Comparison of ENCODE assay signal across 13 cellular contexts in genomic region chr1:27635410-27636142, GRCh38. TPM values are rescaled to one million over a fixed set of nuclear protein-coding genes. Genes with fewer than 3 reads are reported as not detected.
A peak's percentile ranks its signal among the peaks of the same experiment; 100 is the strongest.
DNase-seq lines count a peak whose midpoint lies in the region; TF ChIP-seq lines count a peak whose summit lies in the region.
"Had no signal": no experiment of that assay in that cellular context is flagged by ENCODE, and none has a peak within 500 bp of the region (broad histone marks: within the 10 kb centered on the region; RNA-seq: fewer than 3 reads in every experiment).

No MANE protein-coding gene starts in this region.

- no peak for DNase-seq in T-helper 2 cell treated with Interferon-gamma antibody and Interleukin-4, amounts not matched to agents 5 μg/mL and 100 μg/mL, for 36 hours (ENCODE audit: low spot score)
- no peak for DNase-seq in T-helper 2 cell
- no peak for DNase-seq in esophagus squamous epithelium (lab: John Stamatoyannopoulos, UW)
- DNase-seq in spleen = peak; percentile 74
- DNase-seq in ureter (ENCODE audit: low spot score) = no peak
- DNase-seq in GF-D8 (lab: John Stamatoyannopoulos, UW) = no peak
- DNase-seq in 8988T = no peak
- DNase-seq: activated effector memory CD4-positive, alpha-beta T cell treated with Interleukin-2 at 50 U/mL for 16 hours; Calu3; NCI-H1694; NCI-H524 had no signal

- TF ChIP-seq POLR2A in esophagus squamous epithelium (IDR thresholded peaks at IDR 0.05) (no peak), spleen (IDR thresholded peaks at IDR 0.05) (no peak)

- no peaks in the 10 kb centered on the region for H3K9me3 Mint-ChIP-seq in T-helper 2 cell treated with Interferon-gamma antibody and Interleukin-4, amounts not matched to agents 5 μg/mL and 100 μg/mL, for 36 hours
- H3K9me3 Mint-ChIP-seq in IgD-negative memory B cell = no peaks in the 10 kb centered on the region

- peaks cover 47% of the 10 kb centered on the region for H3K4me1 Mint-ChIP-seq in T-helper 2 cell treated with Interferon-gamma antibody and Interleukin-4, amounts not matched to agents 5 μg/mL and 100 μg/mL, for 36 hours (ENCODE audit: low read depth)
- peaks cover 43 to 47% (median 44%) of the 10 kb centered on the region in 3 donors for H3K4me1 Mint-ChIP-seq in IgD-negative memory B cell

- 92 to 100% methylated on average over 6 to 9 of the region's 11 CpGs for WGBS in esophagus squamous epithelium, 2 donors
- WGBS in spleen, 5 donors = 80 to 83% (median 81%) methylated on average over 11 of the region's 11 CpGs

- H3K4me3 Mint-ChIP-seq in T-helper 2 cell treated with Interferon-gamma antibody and Interleukin-4, amounts not matched to agents 5 μg/mL and 100 μg/mL, for 36 hours = no peak overlapping the region
- peak overlapping the region; percentile 5 to 93 (median 68) for H3K4me3 Mint-ChIP-seq in IgD-negative memory B cell

- intact Hi-C loops in esophagus squamous epithelium (cut with DNase I) (no loop called here), spleen (cut with DNase I; ENCODE audit: low total_unique reads) (no loop called here)

- H3K27me3 ChIP-seq in esophagus squamous epithelium = peaks cover 0 to 18% (median 0%) of the 10 kb centered on the region in 4 donors
- no peaks in the 10 kb centered on the region for H3K27me3 ChIP-seq in spleen (replicated peaks in 1 of 7)

- H3K27ac Mint-ChIP-seq in T-helper 2 cell treated with Interferon-gamma antibody and Interleukin-4, amounts not matched to agents 5 μg/mL and 100 μg/mL, for 36 hours = peak overlapping the region; percentile 17
- H3K27ac Mint-ChIP-seq in IgD-negative memory B cell = peak overlapping the region; percentile 10 to 98 (median 70)

- TF ChIP-seq CTCF in esophagus squamous epithelium (IDR thresholded peaks at IDR 0.05) = no peak
- TF ChIP-seq CTCF in spleen (IDR thresholded peaks at IDR 0.05 in 8 of 11, conservative IDR thresholded peaks at IDR 0.05 in 3 of 11) = no peak

- H3K4me3 ChIP-seq in esophagus squamous epithelium (peak overlapping the region in 3 of 4 donors; percentile 45 to 66 (median 53)), spleen (peak overlapping the region in 5 of 8 donors; percentile 48 to 74 (median 50))

- H3K27me3 Mint-ChIP-seq in T-helper 2 cell treated with Interferon-gamma antibody and Interleukin-4, amounts not matched to agents 5 μg/mL and 100 μg/mL, for 36 hours (ENCODE audit: low read depth) = no peaks in the 10 kb centered on the region
- H3K27me3 Mint-ChIP-seq in IgD-negative memory B cell = no peaks in the 10 kb centered on the region

- no peaks in the 10 kb centered on the region for H3K36me3 Mint-ChIP-seq in T-helper 2 cell treated with Interferon-gamma antibody and Interleukin-4, amounts not matched to agents 5 μg/mL and 100 μg/mL, for 36 hours (ENCODE audit: low read depth)
- no peaks in the 10 kb centered on the region for H3K36me3 Mint-ChIP-seq in IgD-negative memory B cell

- H3K36me3 ChIP-seq in esophagus squamous epithelium (no peaks in the 10 kb centered on the region), spleen (no peaks in the 10 kb centered on the region)

- H3K4me1 ChIP-seq in esophagus squamous epithelium = peaks cover 28 to 56% (median 29%) of the 10 kb centered on the region in 3 donors
- H3K4me1 ChIP-seq in spleen = peaks cover 44 to 87% (median 69%) of the 10 kb centered on the region in 6 donors

- H3K9me3 ChIP-seq in esophagus squamous epithelium = no peaks in the 10 kb centered on the region
- H3K9me3 ChIP-seq in spleen = no peaks in the 10 kb centered on the region

- H3K27ac ChIP-seq in esophagus squamous epithelium (peak overlapping the region in 3 of 4 donors; percentile 69 to 83 (median 80)), spleen (peak overlapping the region; percentile 79 to 98 (median 93))

RNA-seq across cellular contexts. Expression of gene FGR, which starts 0.6 kb away (rescaled TPM):
- polyA plus RNA-seq in IgD-negative memory B cell (72.0 TPM), spleen (10 to 100 TPM; 44.7 to 94.2 (median 78.6) TPM)
- total RNA-seq in esophagus squamous epithelium (10 to 100 TPM in 2 of 4 donors, 1 to 10 TPM in 2; 1.2 to 12.4 (median 7.5) TPM), spleen (100 to 1,000 TPM in 6 of 7 donors, 10 to 100 TPM in 1; 90.5 to 249 (median 134) TPM), ureter (17.2 TPM)
- total RNA-seq: A172, Calu3 had no signal

RNA-seq across cellular contexts. Expression of gene AHDC1, which starts 31.6 kb away (rescaled TPM):
- polyA plus RNA-seq in IgD-negative memory B cell = 1.1 TPM
- total RNA-seq in esophagus squamous epithelium = 100 to 1,000 TPM in 1 of 4 donors, 10 to 100 TPM in 3; 22.2 to 112 (median 30.6) TPM
- total RNA-seq in spleen = 100 to 1,000 TPM in 1 of 7 donors, 10 to 100 TPM in 6; 35.1 to 104 (median 54.6) TPM
- polyA plus RNA-seq in spleen = 10 to 100 TPM in 1 of 3 donors, 1 to 10 TPM in 2; 3.2 to 24.2 (median 4.3) TPM
- total RNA-seq in ureter = 27.3 TPM

RNA-seq across cellular contexts. Expression of gene IFI6, which starts 36.4 kb away (rescaled TPM):
- polyA plus RNA-seq in IgD-negative memory B cell (68.2 TPM), spleen (10 to 100 TPM; 50.7 to 85.5 (median 74.7) TPM)
- total RNA-seq in esophagus squamous epithelium (100 to 1,000 TPM in 1 of 4 donors, 10 to 100 TPM in 2, 1 to 10 TPM in 1; 4.0 to 194 (median 13.6) TPM), spleen (10 to 100 TPM; 41.6 to 85.8 (median 48.6) TPM), ureter (14.3 TPM)
